8 cellular contexts compared by ENCODE assay signal in genomic region chr4:153465583-153465921, GRCh38. TPM values are rescaled to one million over a fixed set of nuclear protein-coding genes. Genes with fewer than 3 reads are reported as not detected.
A peak's percentile ranks its signal among the peaks of the same experiment; 100 is the strongest.
DNase-seq lines count a peak whose midpoint lies in the region; ATAC-seq and TF ChIP-seq lines count a peak whose summit lies in the region.

No MANE protein-coding gene starts in this region.

- intact Hi-C loops in CD8-positive, alpha-beta T cell (cut with DNase I, micrococcal nuclease): loop anchor here in 1 of 2 experiments (1.0 to 10.0 kb wide), 5 partner anchors 33 to 351 kb away; partner anchors contain the start of gene MND1

- no peaks in the 10 kb centered on the region for H3K36me3 ChIP-seq in CD8-positive, alpha-beta T cell (ENCODE audit: insufficient read depth, low read length)
- peaks cover 10% of the 10 kb centered on the region for H3K36me3 ChIP-seq in Karpas-422 (ENCODE audit: insufficient read depth, low read length)

- peak overlapping the region; percentile 93 for H3K27ac Mint-ChIP-seq in CD8-positive, alpha-beta T cell
- peak overlapping the region; percentile 93 to 97 (median 96) for H3K27ac Mint-ChIP-seq in nephron

- DNase-seq in CD8-positive, alpha-beta T cell: peak in 3 of 7 experiments; percentile 24 to 42 (median 32)
- DNase-seq in Karpas-422: peak; percentile 75
- DNase-seq in activated CD4-positive, alpha-beta T cell treated with anti-CD3 and anti-CD28 coated beads, Interleukin-2, amount 50 U/mL, for 1 hour: peak; percentile 19
- DNase-seq in fibroblast of the aortic adventitia (ENCODE audit: low read depth): peak; percentile 58

- CTCF ChIA-PET in CD8-positive, alpha-beta T cell (lab: Charles Lee): interaction anchor here (0.7 to 3.9 kb wide), 21 partner anchors 10 to 180 kb away, joined by 3 to 36 read pairs (median 4); no protein-coding TSS in a partner anchor

- peaks cover 19% of the 10 kb centered on the region for H3K79me2 ChIP-seq in Karpas-422 (ENCODE audit: low read length)

- H3K4me2 ChIP-seq in Karpas-422 (ENCODE audit: low read depth, low read length, poor library complexity, severe bottlenecking): peak overlapping the region; percentile 99

- no peaks in the 10 kb centered on the region for H3K9me3 Mint-ChIP-seq in CD8-positive, alpha-beta T cell
- no peaks in the 10 kb centered on the region for H3K9me3 Mint-ChIP-seq in nephron

- peak overlapping the region; percentile 70 for H3K9ac ChIP-seq in Karpas-422 (ENCODE audit: low read length)

- peak overlapping the region; percentile 95 for H3K4me3 Mint-ChIP-seq in CD8-positive, alpha-beta T cell
- peak overlapping the region; percentile 86 to 94 (median 90) for H3K4me3 Mint-ChIP-seq in nephron

- H2AFZ ChIP-seq in Karpas-422 (ENCODE audit: low read length): peak overlapping the region; percentile 90

- H4K20me1 ChIP-seq in Karpas-422 (ENCODE audit: insufficient read depth, low read depth, low read length): peaks cover 26% of the 10 kb centered on the region

- H3K9me3 ChIP-seq in CD8-positive, alpha-beta T cell (ENCODE audit: low read length): no peaks in the 10 kb centered on the region
- no peaks in the 10 kb centered on the region for H3K9me3 ChIP-seq in Karpas-422 (ENCODE audit: low read length)

- no peaks in the 10 kb centered on the region for H3K27me3 ChIP-seq in CD8-positive, alpha-beta T cell (ENCODE audit: insufficient read depth, low read length)
- no peaks in the 10 kb centered on the region for H3K27me3 ChIP-seq in Karpas-422 (ENCODE audit: low read length)

- H3K4me1 ChIP-seq in CD8-positive, alpha-beta T cell (ENCODE audit: insufficient read depth, low read length): peaks cover 32% of the 10 kb centered on the region
- H3K4me1 ChIP-seq in Karpas-422 (ENCODE audit: low read length): peaks cover 53% of the 10 kb centered on the region

- no peak for TF ChIP-seq CTCF in CD8-positive, alpha-beta T cell (IDR thresholded peaks at IDR 0.05)
- TF ChIP-seq CTCF in fibroblast of the aortic adventitia (IDR thresholded peaks at IDR 0.05; ENCODE audit: insufficient read depth, low read length) (peak; percentile 34), nephron (IDR thresholded peaks at IDR 0.05; ENCODE audit: unreplicated experiment in 3 of 3) (peak; percentile 29 to 40 (median 34))

- peak overlapping the region; percentile 52 for H3K27ac ChIP-seq in CD8-positive, alpha-beta T cell (ENCODE audit: low read depth, low read length)
- no peak overlapping the region for H3K27ac ChIP-seq in Karpas-422 (ENCODE audit: low read length)

- peak; percentile 7 for ATAC-seq in CD8-positive, alpha-beta T cell
- peak; percentile 25 for ATAC-seq in GM19395 (IDR thresholded peaks at IDR 0.05; ENCODE audit: unreplicated experiment)
- ATAC-seq in GM21717 (IDR thresholded peaks at IDR 0.05; ENCODE audit: unreplicated experiment): no peak
- no peak for ATAC-seq in HG02884 (IDR thresholded peaks at IDR 0.05; ENCODE audit: unreplicated experiment)

- no peaks in the 10 kb centered on the region for H3K9me2 ChIP-seq in Karpas-422 (replicated peaks; ENCODE audit: insufficient read depth, low read length)

- POLR2A ChIA-PET in CD8-positive, alpha-beta T cell (lab: Charles Lee): interaction anchor here (0.6 to 4.7 kb wide), 24 partner anchors 10 to 122 kb away, joined by 3 to 50 read pairs (median 5); no protein-coding TSS in a partner anchor

- H3K4me1 Mint-ChIP-seq in CD8-positive, alpha-beta T cell (ENCODE audit: low read depth): peaks cover 36% of the 10 kb centered on the region
- peaks cover 54% of the 10 kb centered on the region for H3K4me1 Mint-ChIP-seq in nephron

- peak overlapping the region; percentile 61 for H3K4me3 ChIP-seq in CD8-positive, alpha-beta T cell (ENCODE audit: low read depth, low read length)
- H3K4me3 ChIP-seq in Karpas-422 (ENCODE audit: low read length) (peak overlapping the region; percentile 73), fibroblast of the aortic adventitia (ENCODE audit: low read depth, low read length) (peak overlapping the region; percentile 65)

- no peaks in the 10 kb centered on the region for H3K27me3 Mint-ChIP-seq in CD8-positive, alpha-beta T cell (ENCODE audit: low read depth)
- peaks cover 9% of the 10 kb centered on the region for H3K27me3 Mint-ChIP-seq in nephron (ENCODE audit: low read depth)

- H3K36me3 Mint-ChIP-seq in CD8-positive, alpha-beta T cell: peaks cover 26% of the 10 kb centered on the region
- peaks cover 6% of the 10 kb centered on the region for H3K36me3 Mint-ChIP-seq in nephron (ENCODE audit: low read depth)

RNA-seq across cellular contexts. Expression of gene TMEM131L, which starts 0.6 kb away (rescaled TPM):
- 10 to 100 TPM; 80.8 to 83.1 TPM for total RNA-seq in CD8-positive, alpha-beta T cell
- total RNA-seq in Karpas-422 (2014; rRNA removed; shearing (Covaris generic); ENCODE audit: low replicate concordance): 28.0 and 54.8 TPM in 2 replicates
- total RNA-seq in fibroblast of the aortic adventitia (ENCODE audit: low replicate concordance): 8.7 and 10.8 TPM in 2 replicates

Comparison
In these comparisons a context has a peak if more than half of its experiments do, and no peak if none do; other contexts are left out.
1. ATAC-seq: peak in CD8-positive, alpha-beta T cell (single experiment) and GM19395 (single experiment); none in GM21717 (single experiment) and HG02884 (single experiment).
2. Peak in every context shown above with its lines, with median percentiles within 50 percentile points of each other: H3K4me3 ChIP-seq.